1 cellular context compared by ENCODE assay signal in the genomic region with DNA sequence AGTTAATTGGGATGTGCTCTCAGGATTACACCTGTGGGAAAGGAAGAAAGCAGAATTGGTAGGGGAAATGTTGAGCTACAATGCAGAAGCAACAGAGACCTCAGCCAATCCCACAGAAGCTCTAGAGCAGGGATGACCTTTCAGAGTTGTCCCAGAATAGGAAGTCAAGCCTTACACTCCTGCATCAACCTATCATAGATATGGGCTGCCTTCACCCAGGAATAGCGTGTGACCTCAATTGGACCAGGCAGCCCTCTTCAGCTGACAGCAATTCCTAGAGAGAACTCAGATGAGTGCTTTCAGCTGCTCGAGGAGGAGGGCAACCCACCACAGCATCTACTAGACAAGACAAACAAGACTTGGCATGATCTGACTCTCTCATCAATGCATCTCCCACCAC.
TF ChIP-seq lines count a peak whose summit lies in the region.

No MANE protein-coding gene starts in this region.

TF ChIP-seq in HepG2, 621 proteins besides CTCF, POLR2A, EP300 and RAD21 (continued from another document):
- TF ChIP-seq CEBPZ (IDR thresholded peaks at IDR 0.05; ENCODE audit: low read length) (no peak), TAF15 (IDR thresholded peaks at IDR 0.05; ENCODE audit: low read depth, low read length, poor library complexity, severe bottlenecking) (no peak), HES4 (CRISPR knock-in tag; IDR thresholded peaks at IDR 0.05; ENCODE audit: borderline replicate concordance) (no peak), CERS6 (CRISPR knock-in tag; IDR thresholded peaks at IDR 0.05) (no peak)
- TF ChIP-seq, protein P1, sequence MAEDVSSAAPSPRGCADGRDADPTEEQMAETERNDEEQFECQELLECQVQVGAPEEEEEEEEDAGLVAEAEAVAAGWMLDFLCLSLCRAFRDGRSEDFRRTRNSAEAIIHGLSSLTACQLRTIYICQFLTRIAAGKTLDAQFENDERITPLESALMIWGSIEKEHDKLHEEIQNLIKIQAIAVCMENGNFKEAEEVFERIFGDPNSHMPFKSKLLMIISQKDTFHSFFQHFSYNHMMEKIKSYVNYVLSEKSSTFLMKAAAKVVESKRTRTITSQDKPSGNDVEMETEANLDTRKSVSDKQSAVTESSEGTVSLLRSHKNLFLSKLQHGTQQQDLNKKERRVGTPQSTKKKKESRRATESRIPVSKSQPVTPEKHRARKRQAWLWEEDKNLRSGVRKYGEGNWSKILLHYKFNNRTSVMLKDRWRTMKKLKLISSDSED (CRISPR knock-in tag; IDR thresholded peaks at IDR 0.05), result no peak
